Comparison of ENCODE assay signal across 1 cellular context in genomic region chr2:27518113-27518781, GRCh38.
TF ChIP-seq lines count a peak whose summit lies in the region.

No MANE protein-coding gene starts in this region.

TF ChIP-seq in HepG2, 621 proteins besides CTCF, POLR2A, EP300 and RAD21 (continued from another document and continues in another):
- no peak for TF ChIP-seq ZBTB40 (IDR thresholded peaks at IDR 0.05)
- TF ChIP-seq ZBTB40 (CRISPR knock-in tag; IDR thresholded peaks at IDR 0.05), result 0 out of 2 replicates have a peak, but pooled peaks have one; percentile 42
- TF ChIP-seq ZNF792 (CRISPR knock-in tag; IDR thresholded peaks at IDR 0.05), result no peak
- no peak for TF ChIP-seq ZXDC (CRISPR knock-in tag; IDR thresholded peaks at IDR 0.05)
- TF ChIP-seq ZNF839 (CRISPR knock-in tag; IDR thresholded peaks at IDR 0.05; ENCODE audit: borderline replicate concordance), result no peak
- TF ChIP-seq HINFP (CRISPR knock-in tag; IDR thresholded peaks at IDR 0.05; ENCODE audit: low read depth), result no peak
- TF ChIP-seq ZHX2 (IDR thresholded peaks at IDR 0.05; ENCODE audit: low read depth), result no peak
- no peak for TF ChIP-seq ZHX2 (CRISPR knock-in tag; IDR thresholded peaks at IDR 0.05; ENCODE audit: borderline replicate concordance)
- TF ChIP-seq SP2 (CRISPR knock-in tag; IDR thresholded peaks at IDR 0.05), result no peak
- TF ChIP-seq FOXA1 (IDR thresholded peaks at IDR 0.05), result no peak
- TF ChIP-seq FOXA1 (CRISPR knock-in tag; IDR thresholded peaks at IDR 0.05), result peak; percentile 65
- TF ChIP-seq NR1H2 (CRISPR knock-in tag; IDR thresholded peaks at IDR 0.05; ENCODE audit: borderline replicate concordance, low read depth), result no peak
- TF ChIP-seq HIVEP1 (CRISPR knock-in tag; IDR thresholded peaks at IDR 0.05), result peak; percentile 28; the same call in 1 of the 2 replicates
- no peak for TF ChIP-seq ADNP (CRISPR knock-in tag; IDR thresholded peaks at IDR 0.05)
- TF ChIP-seq ZC3H13 (CRISPR knock-in tag; IDR thresholded peaks at IDR 0.05), result no peak
- no peak for TF ChIP-seq TMF1 (CRISPR knock-in tag; IDR thresholded peaks at IDR 0.05; ENCODE audit: low read depth)
- no peak for TF ChIP-seq PREB (CRISPR knock-in tag; IDR thresholded peaks at IDR 0.05)
- peak; percentile 64; the same call in 1 of the 2 replicates for TF ChIP-seq ARID4A (CRISPR knock-in tag; IDR thresholded peaks at IDR 0.05; ENCODE audit: borderline replicate concordance)
- TF ChIP-seq HDAC2 (CRISPR knock-in tag; IDR thresholded peaks at IDR 0.05), result peak; percentile 35; the same call in 1 of the 2 replicates
- peak; percentile 40; the same call in 1 of the 2 replicates for TF ChIP-seq ZGPAT (CRISPR knock-in tag; IDR thresholded peaks at IDR 0.05)
- TF ChIP-seq THAP7 (CRISPR knock-in tag; IDR thresholded peaks at IDR 0.05), result no peak
- TF ChIP-seq ZNF878 (CRISPR knock-in tag; IDR thresholded peaks at IDR 0.05), result no peak
- TF ChIP-seq ZNF224 (CRISPR knock-in tag; IDR thresholded peaks at IDR 0.05), result peak; percentile 52; the same call in 1 of the 2 replicates
- TF ChIP-seq ZNF746 (CRISPR knock-in tag; IDR thresholded peaks at IDR 0.05), result 0 out of 2 replicates have a peak, but pooled peaks have one; percentile 55
- no peak for TF ChIP-seq ZBTB20 (CRISPR knock-in tag; IDR thresholded peaks at IDR 0.05; ENCODE audit: borderline replicate concordance, low read depth)
